27 cellular contexts compared by ENCODE assay signal in the genomic region with DNA sequence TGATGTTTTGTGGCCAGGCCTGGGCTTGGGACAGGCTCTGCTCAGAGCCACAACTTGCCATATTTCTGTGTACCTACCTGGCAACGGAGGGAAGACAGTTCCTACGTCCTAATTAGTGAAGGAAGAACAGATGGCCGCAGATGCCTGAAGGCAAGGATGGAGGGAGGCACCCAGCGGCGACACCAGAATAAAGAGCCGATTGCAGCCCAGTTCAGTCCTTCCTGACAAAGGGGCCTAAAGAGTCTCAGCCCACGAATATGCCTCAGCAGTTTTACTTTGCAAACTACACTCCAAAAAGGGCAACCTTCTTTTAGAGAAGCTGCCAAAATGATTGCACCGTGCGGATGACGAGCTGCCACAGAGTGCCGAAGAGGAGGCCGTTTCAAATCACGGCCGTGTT.
"Had no signal": no experiment of that assay in that cellular context is flagged by ENCODE, and none has a peak within 500 bp of the region (broad histone marks: within the 10 kb centered on the region; RNA-seq: fewer than 3 reads in every experiment).

No MANE protein-coding gene starts in this region.

- H3K27me3 ChIP-seq: ovary, sigmoid colon, vagina had no signal

- H3K4me3 ChIP-seq: breast epithelium, coronary artery, dorsolateral prefrontal cortex, ovary, prostate gland, sigmoid colon, vagina had no signal

- ATAC-seq: activated CD4-positive, alpha-beta T cell treated with anti-CD3 and anti-CD28 coated beads for 36 hours; activated CD8-positive, alpha-beta T cell treated with anti-CD3 and anti-CD28 coated beads, Interleukin-2, amount 10 ng/mL, durations not matched to agents 7 days and 5 days; activated naive CD4-positive, alpha-beta T cell treated with anti-CD3 and anti-CD28 coated beads, Interleukin-2, amount 50 U/mL, for 72 hours; activated T-cell treated with anti-CD3 and anti-CD28 coated beads, Interleukin-2, amount 50 U/mL, for 72 hours; stimulated activated memory B cell treated with anti-CD40 and anti-IgM and Interleukin-4, amounts not matched to agents 10 μg/mL and 1 μg/mL and 100 μg/mL, for 72 hours; stimulated activated naive CD8-positive, alpha-beta T cell treated with anti-CD3 and anti-CD28 coated beads, Interleukin-15, amount 100 ng/mL, for 72 hours had no signal

- DNase-seq: activated CD4-positive, alpha-beta T cell treated with anti-CD3 and anti-CD28 coated beads for 36 hours; activated CD4-positive, CD25-positive, alpha-beta regulatory T cell; activated CD8-positive, alpha-beta T cell treated with anti-CD3 and anti-CD28 coated beads, Interleukin-2, amount 10 ng/mL, durations not matched to agents 7 days and 5 days; activated naive CD4-positive, alpha-beta T cell; activated T-cell treated with anti-CD3 and anti-CD28 coated beads for 4 hours; activated T-cell treated with anti-CD3 and anti-CD28 coated beads, Interleukin-2, amount 50 U/mL, for 72 hours; central memory CD4-positive, alpha-beta T cell; effector memory CD4-positive, alpha-beta T cell; mammary epithelial cell; naive B cell; nephron progenitor cell; ovary; sigmoid colon; small intestine; stimulated activated CD4-positive, alpha-beta T cell treated with anti-CD3 and anti-CD28 coated beads, Interleukin-1b, Interleukin-23, amount 100 ng/mL, for 48 hours; stimulated activated CD4-positive, alpha-beta T cell treated with anti-CD3 and anti-CD28 coated beads, Interleukin-4, amount 100 ng/mL, for 4 hours; stimulated activated CD8-positive, alpha-beta memory T cell treated with anti-CD3 and anti-CD28 coated beads, Interleukin-4, amount 100 ng/mL, for 48 hours; stimulated activated naive CD8-positive, alpha-beta T cell treated with anti-CD3 and anti-CD28 coated beads, Interleukin-15, amount 100 ng/mL, for 72 hours had no signal

- H3K9me3 ChIP-seq: breast epithelium, ovary, prostate gland, sigmoid colon, vagina had no signal

- FAIRE-seq: frontal cortex, islet of Langerhans, small intestine had no signal

- H3K36me3 ChIP-seq: breast epithelium, ovary, prostate gland, sigmoid colon, vagina had no signal

- H3K4me1 ChIP-seq: breast epithelium, prostate gland, sigmoid colon, vagina had no signal

- H3K27ac ChIP-seq: breast epithelium, coronary artery, dorsolateral prefrontal cortex, ovary, prostate gland, sigmoid colon, vagina had no signal
